ENCODE assay signal across 22 cellular contexts in the genomic region with DNA sequence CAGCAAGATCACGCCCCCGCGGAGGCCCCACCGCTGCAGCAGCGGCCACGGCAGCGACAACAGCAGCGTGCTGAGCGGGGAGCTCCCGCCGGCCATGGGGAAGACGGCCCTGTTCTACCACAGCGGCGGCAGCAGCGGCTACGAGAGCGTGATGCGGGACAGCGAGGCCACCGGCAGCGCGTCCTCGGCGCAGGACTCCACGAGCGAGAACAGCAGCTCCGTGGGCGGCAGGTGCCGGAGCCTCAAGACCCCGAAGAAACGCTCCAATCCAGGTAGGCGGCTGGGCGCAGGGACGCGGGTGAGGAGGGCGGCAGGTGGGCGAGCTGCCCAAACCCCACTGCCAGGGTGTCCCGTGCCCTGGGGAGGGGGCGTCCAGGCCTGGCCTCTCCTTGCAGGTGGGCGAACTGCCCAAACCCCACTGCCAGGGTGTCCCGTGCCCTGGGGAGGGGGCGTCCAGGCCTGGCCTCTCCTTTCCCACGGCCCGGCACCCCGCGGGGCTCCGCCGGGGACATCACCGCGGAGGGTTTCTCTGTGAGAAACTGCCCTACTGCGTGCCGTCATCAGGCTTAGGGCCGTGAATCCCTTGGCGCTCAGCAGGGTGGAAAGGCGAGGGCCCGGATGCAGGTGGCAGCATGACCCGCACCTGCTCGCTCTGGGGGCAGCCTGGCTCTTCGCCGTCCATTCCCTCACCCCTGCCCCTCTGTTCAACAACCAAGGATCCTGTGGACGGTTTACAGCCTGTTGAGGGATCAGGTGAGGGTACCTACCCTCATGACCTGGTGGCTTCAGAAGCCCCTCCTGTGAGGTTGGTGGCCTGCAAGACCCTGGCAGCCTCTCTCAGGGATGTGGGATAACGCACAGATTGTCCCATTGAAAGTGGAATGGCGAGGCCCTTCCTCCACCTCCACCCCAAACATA.
"Had no signal": no experiment of that assay in that cellular context is flagged by ENCODE, and none has a peak within 500 bp of the region (broad histone marks: within the 10 kb centered on the region; RNA-seq: fewer than 3 reads in every experiment).

No MANE protein-coding gene starts in this region.

- H3K4me3 ChIP-seq: body of pancreas, ovary, psoas muscle, tibial nerve had no signal

- H3K27me3 Mint-ChIP-seq: activated CD8-positive, alpha-beta memory T cell treated with anti-CD3 and anti-CD28 coated beads, Interleukin-2, amount 10 ng/mL, durations not matched to agents 7 days and 5 days had no signal

- ATAC-seq: activated CD8-positive, alpha-beta memory T cell treated with anti-CD3 and anti-CD28 coated beads, Interleukin-2, amount 10 ng/mL, durations not matched to agents 7 days and 5 days; body of pancreas; naive thymus-derived CD8-positive, alpha-beta T cell; right cardiac atrium had no signal

- H3K27me3 ChIP-seq: body of pancreas, ovary, tibial nerve had no signal

- H3K36me3 ChIP-seq: ovary had no signal

- H3K4me1 Mint-ChIP-seq: activated CD8-positive, alpha-beta memory T cell treated with anti-CD3 and anti-CD28 coated beads, Interleukin-2, amount 10 ng/mL, durations not matched to agents 7 days and 5 days; activated naive CD8-positive, alpha-beta T cell treated with anti-CD3 and anti-CD28 coated beads, Interleukin-2, amount 10 ng/mL, durations not matched to agents 7 days and 5 days had no signal

- H3K9me3 ChIP-seq: body of pancreas, ovary, psoas muscle had no signal

- H3K27ac Mint-ChIP-seq: activated B cell treated with CpG ODN at 0.5 μM for 24 hours; activated CD4-positive, alpha-beta memory T cell treated with anti-CD3 and anti-CD28 coated beads for 36 hours; activated CD8-positive, alpha-beta memory T cell treated with anti-CD3 and anti-CD28 coated beads, Interleukin-2, amount 10 ng/mL, durations not matched to agents 7 days and 5 days; activated naive CD8-positive, alpha-beta T cell treated with anti-CD3 and anti-CD28 coated beads, Interleukin-2, amount 10 ng/mL, durations not matched to agents 7 days and 5 days; immature natural killer cell; naive thymus-derived CD8-positive, alpha-beta T cell; T-helper 2 cell treated with Interferon-gamma antibody and Interleukin-4, amounts not matched to agents 5 μg/mL and 100 μg/mL, for 36 hours had no signal

- H3K4me1 ChIP-seq: body of pancreas, psoas muscle, tibial nerve had no signal

- H3K9me3 Mint-ChIP-seq: activated B cell treated with CpG ODN at 0.5 μM for 24 hours; activated CD4-positive, alpha-beta memory T cell treated with anti-CD3 and anti-CD28 coated beads for 36 hours; activated naive CD8-positive, alpha-beta T cell treated with anti-CD3 and anti-CD28 coated beads, Interleukin-2, amount 10 ng/mL, durations not matched to agents 7 days and 5 days; immature natural killer cell; T-helper 2 cell treated with Interferon-gamma antibody and Interleukin-4, amounts not matched to agents 5 μg/mL and 100 μg/mL, for 36 hours had no signal

- DNase-seq: activated B cell treated with CpG ODN at 0.5 μM for 24 hours; activated CD4-positive, alpha-beta memory T cell treated with anti-CD3 and anti-CD28 coated beads for 36 hours; activated CD4-positive, alpha-beta T cell treated with anti-CD3 and anti-CD28 coated beads for 4 hours; activated CD8-positive, alpha-beta memory T cell treated with anti-CD3 and anti-CD28 coated beads, Interleukin-2, amount 10 ng/mL, durations not matched to agents 7 days and 5 days; activated naive CD4-positive, alpha-beta T cell treated with Interleukin-2 at 50 U/mL for 16 hours; activated naive CD8-positive, alpha-beta T cell treated with anti-CD3 and anti-CD28 coated beads, Interleukin-2, amount 10 ng/mL, durations not matched to agents 7 days and 5 days; body of pancreas; caudate nucleus; dorsolateral prefrontal cortex; erythroblast; foreskin melanocyte; mesenchymal stem cell; naive thymus-derived CD8-positive, alpha-beta T cell; psoas muscle; small intestine; stimulated activated CD4-positive, alpha-beta T cell treated with anti-CD3 and anti-CD28 coated beads, Interleukin-4, amount 100 ng/mL, for 1 hour had no signal

- H3K4me3 Mint-ChIP-seq: activated B cell treated with CpG ODN at 0.5 μM for 24 hours; activated CD4-positive, alpha-beta memory T cell treated with anti-CD3 and anti-CD28 coated beads for 36 hours; activated CD8-positive, alpha-beta memory T cell treated with anti-CD3 and anti-CD28 coated beads, Interleukin-2, amount 10 ng/mL, durations not matched to agents 7 days and 5 days; activated naive CD8-positive, alpha-beta T cell treated with anti-CD3 and anti-CD28 coated beads, Interleukin-2, amount 10 ng/mL, durations not matched to agents 7 days and 5 days; naive thymus-derived CD8-positive, alpha-beta T cell; T-helper 2 cell treated with Interferon-gamma antibody and Interleukin-4, amounts not matched to agents 5 μg/mL and 100 μg/mL, for 36 hours had no signal

- H3K36me3 Mint-ChIP-seq: activated CD4-positive, alpha-beta memory T cell treated with anti-CD3 and anti-CD28 coated beads for 36 hours; activated CD8-positive, alpha-beta memory T cell treated with anti-CD3 and anti-CD28 coated beads, Interleukin-2, amount 10 ng/mL, durations not matched to agents 7 days and 5 days; activated naive CD8-positive, alpha-beta T cell treated with anti-CD3 and anti-CD28 coated beads, Interleukin-2, amount 10 ng/mL, durations not matched to agents 7 days and 5 days had no signal

- H3K27ac ChIP-seq: body of pancreas, dorsolateral prefrontal cortex, ovary, psoas muscle, tibial nerve had no signal

- FAIRE-seq: small intestine, urothelium cell line had no signal
